In the genomic region with DNA sequence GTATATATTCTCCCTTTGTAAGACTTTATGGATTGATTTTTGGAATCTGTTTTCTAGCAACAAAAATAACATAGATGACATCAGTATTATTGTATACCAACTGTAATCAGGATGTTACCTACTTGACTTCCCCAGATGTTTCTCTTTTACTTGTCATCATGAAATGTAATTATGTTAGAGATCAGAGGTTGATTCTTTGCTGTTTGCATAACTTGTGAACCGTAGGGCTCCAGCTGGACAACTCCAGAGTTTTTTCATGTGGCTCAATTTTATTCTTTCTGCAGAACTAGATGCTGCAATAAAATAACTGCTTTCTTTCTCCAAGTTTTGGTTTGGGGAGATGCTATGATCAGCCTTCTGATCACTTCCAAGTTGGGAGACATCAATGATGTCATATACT, we compare ENCODE assay signal across 26 cellular contexts.
"Had no signal": no experiment of that assay in that cellular context is flagged by ENCODE, and none has a peak within 500 bp of the region (broad histone marks: within the 10 kb centered on the region; RNA-seq: fewer than 3 reads in every experiment).

No MANE protein-coding gene starts in this region.

- H2AFZ ChIP-seq: hepatocyte had no signal

- H3K27ac ChIP-seq: colonic mucosa, esophagus muscularis mucosa, foreskin keratinocyte, gastroesophageal sphincter, heart left ventricle, hepatocyte, left ventricle myocardium inferior, lower lobe of right lung, neutrophil, pancreas, right lobe of liver, suprapubic skin, transverse colon, upper lobe of right lung, uterus had no signal

- H3K36me3 ChIP-seq: colonic mucosa, uterus had no signal

- H3K9me3 ChIP-seq: colonic mucosa, esophagus muscularis mucosa, gastroesophageal sphincter, heart left ventricle, left ventricle myocardium inferior, lower lobe of right lung, mucosa of descending colon, neutrophil, pancreas, right lobe of liver, suprapubic skin, transverse colon, upper lobe of right lung, uterus had no signal

- H3K4me1 ChIP-seq: colonic mucosa, esophagus muscularis mucosa, foreskin keratinocyte, gastroesophageal sphincter, heart left ventricle, lower lobe of right lung, pancreas, right lobe of liver, suprapubic skin, transverse colon, upper lobe of right lung, uterus had no signal

- H3K4me3 ChIP-seq: colonic mucosa, esophagus muscularis mucosa, gastroesophageal sphincter, heart left ventricle, hepatocyte, left ventricle myocardium inferior, lower lobe of right lung, mucosa of descending colon, pancreas, right lobe of liver, suprapubic skin, transverse colon, upper lobe of right lung, uterus had no signal

- ATAC-seq: foreskin keratinocyte; gastroesophageal sphincter; heart left ventricle; lower lobe of right lung; mucosa of descending colon; natural killer cell treated with Interleukin-12 subunit alpha and Interleukin-12 subunit beta and Interleukin-15 and Interleukin-18, amount 100 ng/mL, for 72 hours; pancreas; stimulated activated naive B cell treated with anti-CD40 and anti-IgM and Interleukin-4, amounts not matched to agents 10 μg/mL and 1 μg/mL and 100 μg/mL, for 72 hours; stimulated activated naive CD8-positive, alpha-beta T cell treated with anti-CD3 and anti-CD28 coated beads, Interleukin-15, amount 100 ng/mL, for 72 hours; upper lobe of right lung had no signal

- DNase-seq: colonic mucosa; effector memory CD4-positive, alpha-beta T cell; foreskin keratinocyte; heart left ventricle; kidney; left ventricle myocardium inferior; lower lobe of right lung; mucosa of descending colon; naive B cell; pancreas; right lobe of liver; small intestine; stimulated activated CD4-positive, alpha-beta T cell treated with anti-CD3 and anti-CD28 coated beads, Interleukin-15, amount 100 ng/mL, for 24 hours; stimulated activated CD4-positive, alpha-beta T cell treated with anti-CD3 and anti-CD28 coated beads, Interleukin-2, amount 100 ng/mL, for 48 hours; stimulated activated naive B cell treated with anti-CD40 and anti-IgM and Interleukin-4, amounts not matched to agents 10 μg/mL and 1 μg/mL and 100 μg/mL, for 72 hours; stimulated activated naive CD8-positive, alpha-beta T cell treated with anti-CD3 and anti-CD28 coated beads, Interleukin-15, amount 100 ng/mL, for 72 hours; transverse colon; upper lobe of right lung; uterus had no signal

- H3K4me2 ChIP-seq: hepatocyte had no signal

- H3K27me3 ChIP-seq: colonic mucosa, esophagus muscularis mucosa, foreskin keratinocyte, gastroesophageal sphincter, heart left ventricle, hepatocyte, neutrophil, pancreas, right lobe of liver, suprapubic skin, transverse colon, upper lobe of right lung, uterus had no signal

- H3K79me2 ChIP-seq: hepatocyte had no signal

- FAIRE-seq: endothelial cell of umbilical vein, kidney, pancreas, small intestine had no signal
